In the genomic region with DNA sequence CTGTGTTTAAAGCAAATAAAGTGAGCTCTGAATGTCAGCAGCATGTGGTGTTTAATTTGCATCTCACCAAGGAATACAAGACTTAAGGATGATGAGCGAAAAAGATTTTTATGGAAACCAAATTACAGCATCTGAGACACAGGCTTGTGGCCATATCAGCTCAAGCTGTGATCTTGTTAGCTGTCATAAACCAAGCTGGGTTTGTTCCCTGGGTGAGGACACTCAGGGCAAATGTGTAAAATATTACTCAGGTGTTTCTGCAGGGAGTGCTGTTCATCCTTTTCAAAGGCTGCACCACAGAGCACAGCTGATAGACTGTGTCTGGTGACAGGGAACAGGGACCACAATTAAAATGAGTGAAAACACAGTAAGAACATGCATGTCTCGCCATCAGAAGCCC, we compare ENCODE assay signal across 19 cellular contexts.
DNase-seq lines count a peak whose midpoint lies in the region; ATAC-seq, FAIRE-seq and TF ChIP-seq lines count a peak whose summit lies in the region.
"Had no signal": no experiment of that assay in that cellular context is flagged by ENCODE, and none has a peak within 500 bp of the region (broad histone marks: within the 10 kb centered on the region; RNA-seq: fewer than 3 reads in every experiment).

No MANE protein-coding gene starts in this region.

- POLR2A ChIA-PET in SK-N-SH (lab: Yijun Ruan, JAX), result no interaction called here

- H3K4me2 ChIP-seq in SK-N-SH, result no peak overlapping the region

- WGBS in SK-N-SH (ENCODE audit: low lambda C conversion rate), result 41% methylated on average over 2 of the region's 2 CpGs

- no peak for TF ChIP-seq EP300 in SK-N-SH (IDR thresholded peaks at IDR 0.05; ENCODE audit: borderline replicate concordance in 1 of 2, low read depth in 1 of 2, low read length in 1 of 2)

- TF ChIP-seq RAD21 in SK-N-SH (IDR thresholded peaks at IDR 0.05; ENCODE audit: low read length), result peak; percentile 41

- FAIRE-seq in urothelium cell line (lab: Jason Lieb, UNC), result peak; percentile 40
- FAIRE-seq: HTR-8/SVneo, K562 had no signal

- no peak overlapping the region for H3K4me3 ChIP-seq in SK-N-SH (ENCODE audit: low read depth in 2 of 2, low read length in 1 of 2)
- H3K4me3 ChIP-seq: K562, SJCRH30 had no signal

- H3K9ac ChIP-seq in SK-N-SH, result no peak overlapping the region

- no peak overlapping the region for H3K27ac ChIP-seq in SK-N-SH (ENCODE audit: low read depth in 2 of 2, low read length in 1 of 2)
- H3K27ac ChIP-seq: SJCRH30 had no signal

- H3K27me3 ChIP-seq in SK-N-SH (ENCODE audit: insufficient read depth), result no peaks in the 10 kb centered on the region
- H3K27me3 ChIP-seq: SJCRH30 had no signal

- H3K4me1 ChIP-seq in SK-N-SH (ENCODE audit: control insufficient read depth in 1 of 2, insufficient read depth in 2 of 2, low read depth in 1 of 2, low read length in 1 of 2), result peaks cover 0 to 11% of the 10 kb centered on the region in 2 experiments; a peak in 1 of 4 replicates
- H3K4me1 ChIP-seq: SJCRH30 had no signal

- H3F3A ChIP-seq in SK-N-SH (replicated peaks; ENCODE audit: insufficient read depth), result no peaks in the 10 kb centered on the region

- CTCF ChIA-PET in SK-N-SH (lab: Yijun Ruan, JAX), result interaction anchor here (0.7 to 1.3 kb wide), 6 partner anchors 52 to 643 kb away, joined by 3 to 4 read pairs (median 3); no protein-coding TSS in a partner anchor

- no peak for ATAC-seq in SK-N-SH treated with all-trans-retinoic acid at 6 μM for 48 hours
- ATAC-seq: K562, PC-3 had no signal

- no peaks in the 10 kb centered on the region for H3K79me2 ChIP-seq in SK-N-SH (ENCODE audit: insufficient read depth)

- DNase-seq in SK-N-SH, result no peak
- peak; percentile 49 to 50 for DNase-seq in NCI-H526 (lab: John Stamatoyannopoulos, UW)
- DNase-seq in cerebellar cortex (ENCODE audit: low spot score), result peak; percentile 55
- no peak for DNase-seq in urothelium cell line (ENCODE audit: low spot score)
- no peak for DNase-seq in midbrain (lab: John Stamatoyannopoulos, UW)
- no peak for DNase-seq in MV-4-11 (lab: John Stamatoyannopoulos, UW)
- DNase-seq: DMS153, DND-41, H7, NCI-H1105, NCI-H146, NCI-H1930, NCI-H2107, NCI-H446 treated with DMSO at 0.1 percent for 48 hours, PC-3, SJCRH30 had no signal

- H2AFZ ChIP-seq in SK-N-SH (ENCODE audit: low read depth), result no peak overlapping the region

- no peak for TF ChIP-seq CTCF in SK-N-SH (IDR thresholded peaks at IDR 0.05)

- no peaks in the 10 kb centered on the region for H3K9me3 ChIP-seq in SK-N-SH
- H3K9me3 ChIP-seq: SJCRH30 had no signal

- no peaks in the 10 kb centered on the region for H3K9me2 ChIP-seq in SK-N-SH

- no peaks in the 10 kb centered on the region for H3K36me3 ChIP-seq in SK-N-SH (replicated peaks in 1 of 2; ENCODE audit: control insufficient read depth in 1 of 2, insufficient read depth in 2 of 2, low read length in 1 of 2)
- H3K36me3 ChIP-seq: SJCRH30 had no signal

- H4K20me1 ChIP-seq in SK-N-SH (ENCODE audit: insufficient read depth), result no peaks in the 10 kb centered on the region

TF ChIP-seq in SK-N-SH, 30 proteins besides CTCF, POLR2A, EP300 and RAD21 (continues in another document):
- TF ChIP-seq, protein P1, sequence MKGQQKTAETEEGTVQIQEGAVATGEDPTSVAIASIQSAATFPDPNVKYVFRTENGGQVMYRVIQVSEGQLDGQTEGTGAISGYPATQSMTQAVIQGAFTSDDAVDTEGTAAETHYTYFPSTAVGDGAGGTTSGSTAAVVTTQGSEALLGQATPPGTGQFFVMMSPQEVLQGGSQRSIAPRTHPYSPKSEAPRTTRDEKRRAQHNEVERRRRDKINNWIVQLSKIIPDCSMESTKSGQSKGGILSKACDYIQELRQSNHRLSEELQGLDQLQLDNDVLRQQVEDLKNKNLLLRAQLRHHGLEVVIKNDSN (IDR thresholded peaks at IDR 0.05; ENCODE audit: borderline replicate concordance, low read depth), result no peak
- no peak for TF ChIP-seq FOXJ3 (CRISPR knock-in tag; IDR thresholded peaks at IDR 0.05)
- TF ChIP-seq SIN3A (IDR thresholded peaks at IDR 0.05; ENCODE audit: borderline replicate concordance, low read depth, low read length), result no peak
- TF ChIP-seq SMC3 (IDR thresholded peaks at IDR 0.05; ENCODE audit: low read depth, low read length), result no peak
- TF ChIP-seq, protein P2, sequence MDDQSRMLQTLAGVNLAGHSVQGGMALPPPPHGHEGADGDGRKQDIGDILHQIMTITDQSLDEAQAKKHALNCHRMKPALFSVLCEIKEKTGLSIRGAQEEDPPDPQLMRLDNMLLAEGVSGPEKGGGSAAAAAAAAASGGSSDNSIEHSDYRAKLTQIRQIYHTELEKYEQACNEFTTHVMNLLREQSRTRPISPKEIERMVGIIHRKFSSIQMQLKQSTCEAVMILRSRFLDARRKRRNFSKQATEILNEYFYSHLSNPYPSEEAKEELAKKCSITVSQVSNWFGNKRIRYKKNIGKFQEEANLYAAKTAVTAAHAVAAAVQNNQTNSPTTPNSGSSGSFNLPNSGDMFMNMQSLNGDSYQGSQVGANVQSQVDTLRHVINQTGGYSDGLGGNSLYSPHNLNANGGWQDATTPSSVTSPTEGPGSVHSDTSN (IDR thresholded peaks at IDR 0.05), result no peak
- no peak for TF ChIP-seq TEAD4 (IDR thresholded peaks at IDR 0.05; ENCODE audit: borderline replicate concordance, insufficient read depth)
- TF ChIP-seq RFX5 (IDR thresholded peaks at IDR 0.05; ENCODE audit: low read length), result no peak
- TF ChIP-seq, protein P3, sequence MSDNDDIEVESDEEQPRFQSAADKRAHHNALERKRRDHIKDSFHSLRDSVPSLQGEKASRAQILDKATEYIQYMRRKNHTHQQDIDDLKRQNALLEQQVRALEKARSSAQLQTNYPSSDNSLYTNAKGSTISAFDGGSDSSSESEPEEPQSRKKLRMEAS (IDR thresholded peaks at IDR 0.05; ENCODE audit: low read depth), result no peak
- no peak for TF ChIP-seq GATA2 (CRISPR knock-in tag; IDR thresholded peaks at IDR 0.05)
- TF ChIP-seq CHD2 (IDR thresholded peaks at IDR 0.05; ENCODE audit: low read length, partially characterized antibody), result no peak
- no peak for TF ChIP-seq RCOR1 (IDR thresholded peaks at IDR 0.05; ENCODE audit: low read length)
- TF ChIP-seq FOSL2 (IDR thresholded peaks at IDR 0.05; ENCODE audit: borderline replicate concordance, low read depth), result no peak
- TF ChIP-seq TAF1 (IDR thresholded peaks at IDR 0.05; ENCODE audit: borderline replicate concordance, low read depth, low read length), result no peak
- TF ChIP-seq JUND (IDR thresholded peaks at IDR 0.05), result no peak
- no peak for TF ChIP-seq MXI1 (IDR thresholded peaks at IDR 0.05; ENCODE audit: low read depth, low read length)
- TF ChIP-seq EZH2phosphoT487 (IDR thresholded peaks at IDR 0.05; ENCODE audit: borderline replicate concordance, low read depth), result no peak

TF ChIP-seq in SK-N-SH treated with all-trans-retinoic acid at 6 μM for 48 hours, 23 proteins besides CTCF, POLR2A, EP300 and RAD21:
- TF ChIP-seq, protein P4, sequence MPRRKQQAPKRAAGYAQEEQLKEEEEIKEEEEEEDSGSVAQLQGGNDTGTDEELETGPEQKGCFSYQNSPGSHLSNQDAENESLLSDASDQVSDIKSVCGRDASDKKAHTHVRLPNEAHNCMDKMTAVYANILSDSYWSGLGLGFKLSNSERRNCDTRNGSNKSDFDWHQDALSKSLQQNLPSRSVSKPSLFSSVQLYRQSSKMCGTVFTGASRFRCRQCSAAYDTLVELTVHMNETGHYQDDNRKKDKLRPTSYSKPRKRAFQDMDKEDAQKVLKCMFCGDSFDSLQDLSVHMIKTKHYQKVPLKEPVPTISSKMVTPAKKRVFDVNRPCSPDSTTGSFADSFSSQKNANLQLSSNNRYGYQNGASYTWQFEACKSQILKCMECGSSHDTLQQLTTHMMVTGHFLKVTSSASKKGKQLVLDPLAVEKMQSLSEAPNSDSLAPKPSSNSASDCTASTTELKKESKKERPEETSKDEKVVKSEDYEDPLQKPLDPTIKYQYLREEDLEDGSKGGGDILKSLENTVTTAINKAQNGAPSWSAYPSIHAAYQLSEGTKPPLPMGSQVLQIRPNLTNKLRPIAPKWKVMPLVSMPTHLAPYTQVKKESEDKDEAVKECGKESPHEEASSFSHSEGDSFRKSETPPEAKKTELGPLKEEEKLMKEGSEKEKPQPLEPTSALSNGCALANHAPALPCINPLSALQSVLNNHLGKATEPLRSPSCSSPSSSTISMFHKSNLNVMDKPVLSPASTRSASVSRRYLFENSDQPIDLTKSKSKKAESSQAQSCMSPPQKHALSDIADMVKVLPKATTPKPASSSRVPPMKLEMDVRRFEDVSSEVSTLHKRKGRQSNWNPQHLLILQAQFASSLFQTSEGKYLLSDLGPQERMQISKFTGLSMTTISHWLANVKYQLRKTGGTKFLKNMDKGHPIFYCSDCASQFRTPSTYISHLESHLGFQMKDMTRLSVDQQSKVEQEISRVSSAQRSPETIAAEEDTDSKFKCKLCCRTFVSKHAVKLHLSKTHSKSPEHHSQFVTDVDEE (CRISPR knock-in tag; IDR thresholded peaks at IDR 0.05), result no peak
- no peak for TF ChIP-seq ESRRG (CRISPR knock-in tag; IDR thresholded peaks at IDR 0.05)
TF ChIP-seq in SK-N-SH treated with all-trans-retinoic acid at 6 μM for 48 hours: peak in this region for 0.

Comparison
In these comparisons a context has a peak if more than half of its experiments do, and no peak if none do; other contexts are left out.
1. DNase-seq: peak in NCI-H526 (2 of 2) and cerebellar cortex (single experiment); none in SK-N-SH (single experiment), urothelium cell line (single experiment), midbrain (single experiment) and MV-4-11 (single experiment).